21 cellular contexts compared by ENCODE assay signal in the genomic region with DNA sequence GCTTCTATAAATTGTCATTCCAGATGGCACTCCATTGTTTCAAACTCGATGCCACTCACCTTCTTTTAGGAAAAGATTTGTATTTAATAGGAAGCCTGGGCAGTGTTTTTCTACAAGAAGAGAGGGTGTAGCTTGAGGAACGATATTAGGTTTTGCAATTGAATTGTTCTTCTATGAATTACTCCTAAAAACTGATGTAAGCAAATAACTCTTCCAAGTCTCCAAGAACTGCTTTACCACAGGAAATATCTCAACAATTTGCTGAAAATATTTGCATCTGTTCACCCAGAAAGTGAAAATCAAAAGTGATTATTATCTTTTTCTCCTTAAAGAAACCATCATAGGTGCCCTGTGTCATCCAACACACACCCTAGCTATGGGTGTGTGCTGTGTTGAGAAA.
DNase-seq lines count a peak whose midpoint lies in the region; TF ChIP-seq lines count a peak whose summit lies in the region.
"Had no signal": no experiment of that assay in that cellular context is flagged by ENCODE, and none has a peak within 500 bp of the region (broad histone marks: within the 10 kb centered on the region; RNA-seq: fewer than 3 reads in every experiment).

No MANE protein-coding gene starts in this region.

- H3K27ac ChIP-seq in osteoblast (ENCODE audit: low read depth, low read length): no peak overlapping the region
- no peak overlapping the region for H3K27ac ChIP-seq in colonic mucosa
- H3K27ac ChIP-seq: A549, HL-60 had no signal

- DNase-seq in AG20443 (ENCODE audit: low spot score) (peak; percentile 48), HCEC 1CT (peak; percentile 13), cardiac fibroblast (ENCODE audit: low read depth in 2 of 2) (peak; percentile 10 to 34), osteoblast (ENCODE audit: insufficient read length, low spot score, missing footprints) (no peak), colonic mucosa (no peak)
- no peak for DNase-seq in activated naive CD4-positive, alpha-beta T cell (lab: John Stamatoyannopoulos, UW)
- DNase-seq in effector CD8-positive, alpha-beta T cell (lab: John Stamatoyannopoulos, UW): no peak
- DNase-seq: CD4-positive, CD25-positive, alpha-beta regulatory T cell; COR-L47; GF-D8; H7; Karpas-422; MG63; NCI-H1048; NCI-H1436 treated with DMSO at 0.1 percent for 48 hours; NCI-H2029; NCI-H446 treated with DMSO at 0.1 percent for 48 hours; NK-92 treated with Interleukin-12 subunit alpha and Interleukin-12 subunit beta, amount 100 ng/mL, for 24 hours; SW 1271 had no signal

- H3K4me3 ChIP-seq in cardiac fibroblast (replicated peaks in 1 of 2; ENCODE audit: low read depth in 2 of 2, low read length in 2 of 2) (no peak overlapping the region), osteoblast (ENCODE audit: insufficient read depth, low read length) (no peak overlapping the region), colonic mucosa (no peak overlapping the region)
- H3K4me3 ChIP-seq: A549, MG63 had no signal

- H3K9ac ChIP-seq in colonic mucosa (ENCODE audit: low read depth in 2 of 2, low read length in 2 of 2): no peak overlapping the region

- H2AFZ ChIP-seq in osteoblast (ENCODE audit: low read length): no peak overlapping the region

- no peaks in the 10 kb centered on the region for H3K9me3 ChIP-seq in osteoblast (ENCODE audit: low read depth, low read length)
- H3K9me3 ChIP-seq in colonic mucosa: no peaks in the 10 kb centered on the region
- H3K9me3 ChIP-seq: A549, MG63 had no signal

- TF ChIP-seq CTCF in cardiac fibroblast (IDR thresholded peaks at IDR 0.05; ENCODE audit: low read depth, low read length): no peak
- TF ChIP-seq CTCF in osteoblast (IDR thresholded peaks at IDR 0.05; ENCODE audit: extremely low read depth, low read depth, low read length): no peak
- no peak for TF ChIP-seq CTCF in colonic mucosa (IDR thresholded peaks at IDR 0.05)

- H3K27me3 ChIP-seq in osteoblast (ENCODE audit: insufficient read depth, low read length) (no peaks in the 10 kb centered on the region), colonic mucosa (no peaks in the 10 kb centered on the region)
- H3K27me3 ChIP-seq: MG63 had no signal

- H3K79me2 ChIP-seq in osteoblast (ENCODE audit: insufficient read depth, low read length): no peaks in the 10 kb centered on the region

- no peaks in the 10 kb centered on the region for H4K20me1 ChIP-seq in osteoblast (ENCODE audit: insufficient read depth, low read length)

- intact Hi-C loops in colonic mucosa (cut with DNase I): no loop called here

- peak overlapping the region; percentile 12 for H3K4me2 ChIP-seq in osteoblast (ENCODE audit: insufficient read depth, low read length)
- H3K4me2 ChIP-seq: A549 had no signal

- no peaks in the 10 kb centered on the region for H3K36me3 ChIP-seq in osteoblast (ENCODE audit: insufficient read depth, low read length)
- H3K36me3 ChIP-seq in colonic mucosa: no peaks in the 10 kb centered on the region
- H3K36me3 ChIP-seq: MG63 had no signal

- H3K4me1 ChIP-seq in osteoblast (ENCODE audit: insufficient read depth, low read length) (no peaks in the 10 kb centered on the region), colonic mucosa (no peaks in the 10 kb centered on the region)
- H3K4me1 ChIP-seq: A549 had no signal

Comparison
In these comparisons a context has a peak if more than half of its experiments do, and no peak if none do; other contexts are left out.
1. DNase-seq: peak in AG20443 (single experiment), HCEC 1CT (single experiment) and cardiac fibroblast (2 of 2); none in osteoblast (single experiment), activated naive CD4-positive, alpha-beta T cell (0 of 4), effector CD8-positive, alpha-beta T cell (single experiment) and colonic mucosa (single experiment).